Comparison of ENCODE assay signal across 39 cellular contexts in the genomic region with DNA sequence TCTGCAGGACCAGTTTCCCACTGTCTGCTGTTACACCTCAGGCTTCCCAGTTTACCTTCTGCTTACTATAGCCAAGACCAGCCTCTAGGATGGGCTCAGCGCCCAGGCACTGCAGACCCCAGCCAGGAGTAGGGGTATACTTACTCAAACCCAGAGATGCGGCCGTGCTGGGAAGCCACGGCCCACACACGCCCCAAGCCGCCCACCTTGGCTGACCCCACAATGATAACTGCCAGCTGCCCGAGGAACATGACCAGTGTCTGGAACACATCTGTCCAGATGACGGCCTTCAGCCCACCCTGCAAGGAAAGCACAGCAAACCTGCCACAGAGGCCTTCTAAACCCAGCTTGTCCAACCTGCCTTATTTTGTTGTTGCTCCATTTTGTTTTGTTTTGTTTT. TPM values are rescaled to one million over a fixed set of nuclear protein-coding genes. Genes with fewer than 3 reads are reported as not detected.
"Had no signal": no experiment of that assay in that cellular context is flagged by ENCODE, and none has a peak within 500 bp of the region (broad histone marks: within the 10 kb centered on the region; RNA-seq: fewer than 3 reads in every experiment).

No MANE protein-coding gene starts in this region.

- H3K4me3 Mint-ChIP-seq: activated CD4-positive, alpha-beta T cell treated with anti-CD3 and anti-CD28 coated beads, Interleukin-2, amount 10 ng/mL, durations not matched to agents 24 days and 14 days; activated T-cell treated with anti-CD3 and anti-CD28 coated beads, Interleukin-2, amount 50 U/mL, for 72 hours; brain; nephron had no signal

- H3K27me3 ChIP-seq: ascending aorta, cardiac muscle cell, colonic mucosa, gastrocnemius medialis, hepatocyte, neutrophil, ovary, transverse colon had no signal

- DNase-seq: activated effector memory CD4-positive, alpha-beta T cell treated with Interleukin-2 at 50 U/mL for 16 hours; activated naive CD4-positive, alpha-beta T cell treated with Interleukin-2 at 50 U/mL for 16 hours; activated T-cell treated with anti-CD3 and anti-CD28 coated beads for 4 hours; activated T-cell treated with anti-CD3 and anti-CD28 coated beads, Interleukin-2, amount 50 U/mL, for 72 hours; cerebellar nuclear complex; colonic mucosa; effector CD8-positive, alpha-beta T cell; erythroblast; gastrocnemius medialis; glutamatergic neuron; left cardiac atrium; left ventricle myocardium superior; mucosa of descending colon; small intestine; stimulated activated CD4-positive, alpha-beta T cell treated with anti-CD3 and anti-CD28 coated beads, Interleukin-4, amount 100 ng/mL, for 4 hours; stimulated activated CD8-positive, alpha-beta memory T cell treated with anti-CD3 and anti-CD28 coated beads, Interleukin-4, amount 100 ng/mL, for 48 hours; stimulated activated naive CD4-positive, alpha-beta T cell; T-helper 9 cell; transverse colon; WERI-Rb-1 had no signal

- H3K27ac ChIP-seq: ascending aorta, cardiac muscle cell, colonic mucosa, gastrocnemius medialis, hepatocyte, neutrophil, ovary, transverse colon, WERI-Rb-1 had no signal

- H2AFZ ChIP-seq: hepatocyte had no signal

- H3K4me3 ChIP-seq: ascending aorta, cardiac muscle cell, colonic mucosa, gastrocnemius medialis, hepatocyte, mucosa of descending colon, ovary, transverse colon had no signal

- H3K27me3 Mint-ChIP-seq: activated CD4-positive, alpha-beta T cell treated with anti-CD3 and anti-CD28 coated beads, Interleukin-2, amount 10 ng/mL, durations not matched to agents 24 days and 14 days; brain; progenitor cell of endocrine pancreas had no signal

- H3K36me3 ChIP-seq: colonic mucosa, ovary had no signal

- ATAC-seq: activated CD4-positive, CD25-positive, alpha-beta regulatory T cell treated with anti-CD3 and anti-CD28 coated beads, Interleukin-2, amount 50 U/mL, for 24 hours; activated T-cell treated with anti-CD3 and anti-CD28 coated beads, Interleukin-2, amount 50 U/mL, for 72 hours; gastrocnemius medialis; left cardiac atrium; left ventricle myocardium superior; mucosa of descending colon; sciatic nerve; SK-N-SH treated with all-trans-retinoic acid at 6 μM for 48 hours had no signal

- H3K9me3 ChIP-seq: ascending aorta, colonic mucosa, gastrocnemius medialis, mucosa of descending colon, neutrophil, ovary, transverse colon had no signal

- H3K9me3 Mint-ChIP-seq: activated CD4-positive, alpha-beta T cell treated with anti-CD3 and anti-CD28 coated beads, Interleukin-2, amount 10 ng/mL, durations not matched to agents 24 days and 14 days; activated T-cell treated with anti-CD3 and anti-CD28 coated beads, Interleukin-2, amount 50 U/mL, for 72 hours; brain; nephron had no signal

- H3K79me2 ChIP-seq: hepatocyte had no signal

- H3K4me1 ChIP-seq: ascending aorta, gastrocnemius medialis had no signal

- H3K27ac Mint-ChIP-seq: activated CD4-positive, alpha-beta T cell treated with anti-CD3 and anti-CD28 coated beads, Interleukin-2, amount 10 ng/mL, durations not matched to agents 24 days and 14 days; brain; nephron; progenitor cell of endocrine pancreas had no signal

- H3K4me2 ChIP-seq: hepatocyte had no signal

RNA-seq across cellular contexts. Expression of gene TCF23, which starts 56.4 kb away (rescaled TPM):
- total RNA-seq: activated CD4-positive, alpha-beta T cell treated with anti-CD3 and anti-CD28 coated beads, Interleukin-2, amount 10 ng/mL, durations not matched to agents 24 days and 14 days; activated T-cell treated with anti-CD3 and anti-CD28 coated beads, Interleukin-2, amount 50 U/mL, for 72 hours; ascending aorta; cardiac muscle cell; dermis microvascular lymphatic vessel endothelial cell; hepatocyte; lung microvascular endothelial cell; myocyte; progenitor cell of endocrine pancreas; renal cortical epithelial cell; sciatic nerve; temporal lobe; transverse colon had no signal
- polyA plus RNA-seq: cardiac muscle cell, hepatocyte, keratinocyte had no signal

RNA-seq across cellular contexts. Expression of gene SLC30A3, which starts 57.6 kb away (rescaled TPM):
- total RNA-seq: colonic mucosa, mesenteric fat pad, progenitor cell of endocrine pancreas, sciatic nerve had no signal
- polyA plus RNA-seq: hepatocyte, keratinocyte had no signal
